18 cellular contexts compared by ENCODE assay signal in the genomic region with DNA sequence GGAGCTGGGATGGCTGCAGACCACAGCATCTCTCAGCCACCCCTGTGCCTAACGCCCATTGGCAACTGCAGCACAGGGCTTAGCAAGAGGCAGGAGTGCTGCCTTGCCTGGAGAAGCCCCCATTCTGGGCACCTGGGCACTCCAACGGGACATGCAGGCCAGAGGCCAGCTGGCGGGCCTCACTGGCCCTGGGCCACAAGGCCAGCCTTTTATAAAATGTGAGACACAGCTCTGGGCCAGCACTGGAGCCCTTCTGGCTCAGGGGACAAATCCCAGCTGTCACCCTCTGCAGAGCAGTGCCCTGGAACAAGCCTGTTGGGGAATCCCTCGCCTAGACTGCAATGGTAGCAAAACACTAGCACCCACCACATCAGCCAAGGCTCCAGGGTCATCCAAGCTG.
DNase-seq lines count a peak whose midpoint lies in the region; ATAC-seq, FAIRE-seq and TF ChIP-seq lines count a peak whose summit lies in the region.
"Had no signal": no experiment of that assay in that cellular context is flagged by ENCODE, and none has a peak within 500 bp of the region (broad histone marks: within the 10 kb centered on the region; RNA-seq: fewer than 3 reads in every experiment).

No MANE protein-coding gene starts in this region.

- H2BK5ac ChIP-seq in H1 (ENCODE audit: low read depth, low read length), result no peak overlapping the region; the same call in 1 of the 2 replicates

- H4K91ac ChIP-seq in H1 (replicated peaks; ENCODE audit: insufficient read length, low read length), result peak overlapping the region; percentile 4

- no peaks in the 10 kb centered on the region for H3K27me3 ChIP-seq in PC-3 (ENCODE audit: low read length)
- no peaks in the 10 kb centered on the region; a peak in 1 of 7 replicates for H3K27me3 ChIP-seq in H1 (replicated peaks in 1 of 4; ENCODE audit: control insufficient read depth in 3 of 4, extremely low read depth in 1 of 4, insufficient read depth in 3 of 4, low read length in 3 of 4)
- peaks cover 0 to 40% (median 9%) of the 10 kb centered on the region in 7 donors for H3K27me3 ChIP-seq in heart right ventricle

- no peak overlapping the region for H2BK120ac ChIP-seq in H1 (replicated peaks; ENCODE audit: low read depth, low read length)

- no peak for FAIRE-seq in H1 (lab: Jason Lieb, UNC)
- FAIRE-seq: G401.6, GM12891, GM19239, HepG2 had no signal

- H3K4me1 ChIP-seq in PC-3 (ENCODE audit: insufficient read depth, low read length) (peaks cover 47% of the 10 kb centered on the region), H1 (replicated peaks in 1 of 4; ENCODE audit: control insufficient read depth in 3 of 4, insufficient read depth in 4 of 4, low read length in 3 of 4) (peaks cover 8 to 25% (median 17%) of the 10 kb centered on the region in 4 experiments), heart right ventricle (no peaks in the 10 kb centered on the region)

- no peaks in the 10 kb centered on the region for H3K9me2 ChIP-seq in PC-3 (replicated peaks; ENCODE audit: low read length)

- peaks cover 4% of the 10 kb centered on the region; the same call in 1 of the 2 replicates for H3K23me2 ChIP-seq in H1 (ENCODE audit: low read depth, low read length)

- no peaks in the 10 kb centered on the region for H3K9me3 ChIP-seq in PC-3 (ENCODE audit: low read length)
- H3K9me3 ChIP-seq in H1 (ENCODE audit: insufficient read depth in 2 of 2, low read depth in 1 of 2, low read length in 1 of 2), result no peaks in the 10 kb centered on the region
- H3K9me3 ChIP-seq in heart right ventricle, result no peaks in the 10 kb centered on the region
- H3K9me3 ChIP-seq: A549 had no signal

- no peak overlapping the region for H3K56ac ChIP-seq in H1 (replicated peaks; ENCODE audit: insufficient read length, low read depth, low read length)

- no peak overlapping the region for H4K8ac ChIP-seq in H1 (ENCODE audit: extremely low read depth, insufficient read depth, low read length)

- no peak overlapping the region for H3K18ac ChIP-seq in H1 (ENCODE audit: extremely low read depth, low read length)

- no TSS peak for BruUV-seq in PC-3 (replicated peaks; lab: Mats Ljungman, UMichigan)

- H3K4me2 ChIP-seq in PC-3 (ENCODE audit: low read length), result peak overlapping the region; percentile 54; the same call in 1 of the 2 replicates
- no peak overlapping the region for H3K4me2 ChIP-seq in H1 (ENCODE audit: insufficient read depth in 1 of 2, low read depth in 2 of 2, low read length in 2 of 2)
- H3K4me2 ChIP-seq: KMS-11 had no signal

- no peak for TF ChIP-seq POLR2A in H1 (IDR thresholded peaks at IDR 0.05; ENCODE audit: control extremely low read depth in 1 of 2, low read depth in 2 of 2, low read length in 2 of 2)

- ATAC-seq in PC-3, result no peak
- ATAC-seq in heart right ventricle, result no peak
- no peak for ATAC-seq in HG02973 (IDR thresholded peaks at IDR 0.05; ENCODE audit: unreplicated experiment)
- no peak for ATAC-seq in HG03571 (IDR thresholded peaks at IDR 0.05; ENCODE audit: unreplicated experiment)
- ATAC-seq: HepG2 had no signal

- H3K14ac ChIP-seq in H1 (ENCODE audit: insufficient read length), result no peak overlapping the region

- no peak overlapping the region for H3K4ac ChIP-seq in H1 (replicated peaks; ENCODE audit: insufficient read length, low read depth, low read length)

- POLR2A ChIA-PET in PC-3 (lab: Charles Lee; ENCODE audit: unreplicated experiment) (no interaction called here), H1 (lab: Charles Lee; ENCODE audit: partially characterized antibody) (interaction anchor here (1.1 kb wide), 1 partner anchor 10 kb away, joined by 3 read pairs; no protein-coding TSS in a partner anchor)

- DNase-seq in G401 (ENCODE audit: low spot score) (peak; percentile 27), PC-3 (no peak), H1 (ENCODE audit: low read depth in 1 of 2, low spot score in 2 of 2) (no peak), myocyte (ENCODE audit: low read depth) (peak; percentile 29), heart right ventricle (no peak)
- DNase-seq: Calu3, GM23248, NCI-H1092 treated with DMSO at 0.1 percent for 48 hours, NCI-H187 treated with DMSO at 0.1 percent for 48 hours, NCI-H748 treated with DMSO at 0.1 percent for 48 hours had no signal

- WGBS in H1 (ENCODE audit: extremely low coverage in 1 of 2, insufficient coverage in 1 of 2, insufficient read length in 1 of 2, insufficient replicate concordance in 2 of 2, low coverage in 1 of 2, low lambda C conversion rate in 2 of 2, missing lambda C conversion rate in 1 of 2), 2 experiments, result 84% methylated on average over 4 of the region's 4 CpGs; no CpG with 5 or more reads in 1 of the 2 experiments
- WGBS in heart right ventricle, 2 donors, result 64 to 65% methylated on average over 4 of the region's 4 CpGs

- peak overlapping the region; percentile 9; the same call in 1 of the 2 replicates for H2BK20ac ChIP-seq in H1 (ENCODE audit: low read length)

- TF ChIP-seq EP300 in H1 (IDR thresholded peaks at IDR 0.05; ENCODE audit: borderline replicate concordance in 1 of 2, low read depth in 2 of 2, low read length in 2 of 2), result no peak

- CTCF ChIA-PET in PC-3 (lab: Charles Lee), result no interaction called here
- CTCF ChIA-PET in H1 (lab: Charles Lee; ENCODE audit: partially characterized antibody), result no interaction called here

- 0 out of 2 replicates have a peak overlapping the region, but pooled peaks have one; percentile 9 for H2AK5ac ChIP-seq in H1 (ENCODE audit: low read depth, low read length)

- in situ Hi-C loops in G401 (cut with HindIII; ENCODE audit: low sequenced_read_pairs), result no loop called here

- H2AFZ ChIP-seq in PC-3 (ENCODE audit: low read length), result no peak overlapping the region
- no peak overlapping the region for H2AFZ ChIP-seq in H1 (ENCODE audit: low read length)
- H2AFZ ChIP-seq: GM23248 had no signal

- H2BK15ac ChIP-seq in H1 (ENCODE audit: low read length), result no peak overlapping the region

- TF ChIP-seq RAD21 in H1 (IDR thresholded peaks at IDR 0.05 in 1 of 2, conservative IDR thresholded peaks at IDR 0.05 in 1 of 2; ENCODE audit: low read depth in 2 of 2, low read length in 2 of 2), result no peak

- H3K23ac ChIP-seq in H1 (ENCODE audit: insufficient read length), result no peak overlapping the region

- H3K79me2 ChIP-seq in PC-3 (ENCODE audit: low read length), result no peaks in the 10 kb centered on the region
- H3K79me2 ChIP-seq in H1 (ENCODE audit: control insufficient read depth in 1 of 2, insufficient read depth in 2 of 2, low read length in 2 of 2), result no peaks in the 10 kb centered on the region

- peak overlapping the region; percentile 41; the same call in 1 of the 2 replicates for H2BK12ac ChIP-seq in H1 (ENCODE audit: low read depth, low read length)

- TF ChIP-seq CTCF in PC-3 (conservative IDR thresholded peaks at IDR 0.05; ENCODE audit: low read depth, low read length), result no peak
- no peak for TF ChIP-seq CTCF in H1 (IDR thresholded peaks at IDR 0.05; ENCODE audit: control extremely low read depth in 1 of 3, insufficient read depth in 1 of 3, low read depth in 1 of 3, low read length in 3 of 3)
- TF ChIP-seq CTCF in heart right ventricle (IDR thresholded peaks at IDR 0.05), result no peak

- H3K4me3 ChIP-seq in PC-3 (ENCODE audit: low read length) (no peak overlapping the region), H1 (ENCODE audit: extremely low read depth in 1 of 4, insufficient read depth in 2 of 4, low read depth in 3 of 4, low read length in 4 of 4) (no peak overlapping the region), heart right ventricle (no peak overlapping the region)
- H3K4me3 ChIP-seq: A549, GM23248 had no signal

- no peaks in the 10 kb centered on the region for H3K79me1 ChIP-seq in H1 (ENCODE audit: low read depth, low read length)

- H4K20me1 ChIP-seq in PC-3 (ENCODE audit: low read length) (no peaks in the 10 kb centered on the region), H1 (replicated peaks in 1 of 2; ENCODE audit: control insufficient read depth in 1 of 2, insufficient read depth in 2 of 2, low read length in 2 of 2) (no peaks in the 10 kb centered on the region)

- H3K27ac ChIP-seq in PC-3 (ENCODE audit: low read length), result no peak overlapping the region
- no peak overlapping the region for H3K27ac ChIP-seq in H1 (ENCODE audit: low read depth, low read length)
- H3K27ac ChIP-seq in heart right ventricle, result no peak overlapping the region
- H3K27ac ChIP-seq: A549, GM23248, KMS-11 had no signal

- intact Hi-C loops in PC-3 (cut with micrococcal nuclease), result no loop called here
- intact Hi-C loops in heart right ventricle (cut with DNase I), result loop anchor here in 1 of 10 donors (10.0 kb wide), 1 partner anchor 57 kb away; no protein-coding TSS in a partner anchor

- H4K5ac ChIP-seq in H1 (ENCODE audit: insufficient read length, low read depth, low read length), result no peak overlapping the region

- no peaks in the 10 kb centered on the region for H3K36me3 ChIP-seq in PC-3 (ENCODE audit: low read depth, low read length)
- no peaks in the 10 kb centered on the region for H3K36me3 ChIP-seq in H1 (ENCODE audit: control insufficient read depth in 2 of 4, insufficient read depth in 4 of 4, low read length in 3 of 4)
- no peaks in the 10 kb centered on the region for H3K36me3 ChIP-seq in heart right ventricle

- no peaks in the 10 kb centered on the region for H3F3A ChIP-seq in PC-3 (ENCODE audit: low read length, unreplicated experiment)

- no peak overlapping the region for H3K9ac ChIP-seq in PC-3 (ENCODE audit: low read length)
- H3K9ac ChIP-seq in H1 (replicated peaks in 1 of 4; ENCODE audit: extremely low read depth in 1 of 4, low read depth in 3 of 4, low read length in 3 of 4), result no peak overlapping the region
- H3K9ac ChIP-seq: GM23248, KMS-11 had no signal

TF ChIP-seq in H1, 55 proteins besides CTCF, POLR2A, EP300 and RAD21:
- TF ChIP-seq EGR1 (IDR thresholded peaks at IDR 0.05; ENCODE audit: borderline replicate concordance, low read depth, low read length) (no peak), SUZ12 (IDR thresholded peaks at IDR 0.05; ENCODE audit: low read length) (no peak)

Comparison
In these comparisons a context has a peak if more than half of its experiments do, and no peak if none do; other contexts are left out.
1. DNase-seq: peak in G401 (single experiment) and myocyte (single experiment); none in PC-3 (single experiment), H1 (0 of 2) and heart right ventricle (0 of 2).